18 cellular contexts compared by ENCODE assay signal in the genomic region with DNA sequence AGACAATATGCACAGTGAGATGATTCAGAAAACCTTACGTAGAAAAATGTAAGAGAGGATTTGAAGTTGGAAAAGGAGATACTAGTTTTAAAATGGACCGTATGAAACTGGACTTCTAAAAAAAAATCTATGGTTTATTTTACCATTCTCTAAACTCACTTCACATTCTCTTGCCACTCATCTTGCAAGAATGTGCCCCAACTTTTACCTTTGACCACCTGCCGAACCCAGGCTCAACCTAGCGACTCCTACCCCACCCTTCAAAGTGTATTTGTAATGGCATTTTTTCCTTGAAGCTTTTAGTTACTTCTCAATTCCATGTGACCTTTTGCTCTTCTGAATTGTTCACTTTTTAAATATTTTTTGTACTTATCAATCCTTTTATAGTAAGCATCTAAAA.
"Had no signal": no experiment of that assay in that cellular context is flagged by ENCODE, and none has a peak within 500 bp of the region (broad histone marks: within the 10 kb centered on the region; RNA-seq: fewer than 3 reads in every experiment).

No MANE protein-coding gene starts in this region.

- H3K27me3 Mint-ChIP-seq: activated naive CD4-positive, alpha-beta T cell treated with anti-CD3 and anti-CD28 coated beads, Interleukin-2, amount 10 ng/mL, durations not matched to agents 7 days and 5 days; naive B cell had no signal

- H3K9me3 ChIP-seq: gastrocnemius medialis, heart right ventricle, neutrophil, tibial nerve had no signal

- H3K4me3 ChIP-seq: cardiac muscle cell, gastrocnemius medialis, heart right ventricle, tibial nerve had no signal

- H3K27ac Mint-ChIP-seq: activated naive CD4-positive, alpha-beta T cell treated with anti-CD3 and anti-CD28 coated beads, Interleukin-2, amount 10 ng/mL, durations not matched to agents 7 days and 5 days had no signal

- H3K27ac ChIP-seq: gastrocnemius medialis, neutrophil, tibial nerve had no signal

- H3K36me3 Mint-ChIP-seq: activated naive CD4-positive, alpha-beta T cell treated with anti-CD3 and anti-CD28 coated beads, Interleukin-2, amount 10 ng/mL, durations not matched to agents 7 days and 5 days; naive B cell had no signal

- H3K27me3 ChIP-seq: cardiac muscle cell, dorsolateral prefrontal cortex, gastrocnemius medialis, heart right ventricle, neutrophil, tibial nerve had no signal

- ATAC-seq: gastrocnemius medialis, left lobe of liver had no signal

- H3K36me3 ChIP-seq: cardiac muscle cell, gastrocnemius medialis, heart right ventricle, neutrophil, tibial nerve had no signal

- H3K4me3 Mint-ChIP-seq: activated naive CD4-positive, alpha-beta T cell treated with anti-CD3 and anti-CD28 coated beads, Interleukin-2, amount 10 ng/mL, durations not matched to agents 7 days and 5 days; naive B cell had no signal

- H3K9me3 Mint-ChIP-seq: activated naive CD4-positive, alpha-beta T cell treated with anti-CD3 and anti-CD28 coated beads, Interleukin-2, amount 10 ng/mL, durations not matched to agents 7 days and 5 days; naive B cell had no signal

- DNase-seq: activated CD4-positive, CD25-positive, alpha-beta regulatory T cell treated with anti-CD3 and anti-CD28 coated beads, Interleukin-2, amount 50 U/mL, for 72 hours; activated naive CD4-positive, alpha-beta T cell treated with anti-CD3 and anti-CD28 coated beads, Interleukin-2, amount 10 ng/mL, durations not matched to agents 7 days and 5 days; activated T-cell treated with anti-CD3 and anti-CD28 coated beads, Interleukin-2, amount 50 U/mL, for 1 hour; dorsolateral prefrontal cortex; erythroblast; gastrocnemius medialis; heart right ventricle; islet precursor cell; naive B cell; posterior cingulate gyrus; stimulated activated CD4-positive, alpha-beta T cell treated with anti-CD3 and anti-CD28 coated beads, Interleukin-4, amount 100 ng/mL, for 1 hour; stimulated activated naive CD4-positive, alpha-beta T cell treated with Interleukin-2 at 50 U/mL for 16 hours; substantia nigra; T-helper 9 cell had no signal
